In the genomic region with DNA sequence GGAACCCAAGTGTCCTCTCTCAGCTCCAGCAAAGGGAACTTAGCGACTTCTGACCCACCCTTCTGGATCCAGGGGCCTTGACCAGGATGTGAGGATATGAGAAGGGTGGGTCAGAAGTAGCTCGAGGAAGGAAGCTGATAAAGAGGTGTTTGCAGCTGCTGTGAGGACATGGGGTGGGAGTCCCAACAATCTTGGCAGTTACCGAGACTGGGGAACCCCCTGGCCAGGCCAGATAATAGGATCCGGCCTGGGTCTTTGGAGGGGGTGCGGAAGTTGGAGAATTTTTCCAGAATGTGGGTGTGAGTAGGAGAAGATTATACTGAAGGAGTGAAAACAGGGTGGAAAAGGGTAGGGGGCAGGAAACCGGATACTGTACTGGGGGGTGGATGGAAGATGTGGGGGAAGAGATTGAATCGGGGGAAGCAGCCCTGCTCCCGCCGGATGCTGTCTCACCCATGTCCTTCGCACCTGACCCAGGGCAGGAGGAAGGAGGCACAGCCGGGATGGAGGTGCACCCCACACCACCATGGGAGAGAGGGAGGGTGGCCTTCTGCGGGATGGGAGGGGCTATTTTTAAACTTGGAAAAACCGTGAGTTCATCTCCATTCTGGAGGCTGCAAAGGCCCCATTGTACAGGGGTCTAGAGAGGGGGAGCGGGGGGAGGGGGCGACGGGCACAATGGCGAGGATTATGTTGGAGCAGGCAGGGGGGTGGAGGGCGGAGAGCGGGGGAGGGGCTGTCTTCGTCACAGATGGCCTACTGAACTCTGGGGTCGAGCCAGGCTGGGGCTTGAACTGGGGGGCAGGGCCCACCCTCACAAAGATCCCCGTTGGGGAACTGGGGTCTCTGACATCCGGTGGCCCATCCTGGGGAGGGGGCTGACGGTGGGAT, we compare ENCODE assay signal across 9 cellular contexts. TPM values are rescaled to one million over a fixed set of nuclear protein-coding genes. Genes with fewer than 3 reads are reported as not detected.
DNase-seq lines count a peak whose midpoint lies in the region; ATAC-seq lines count a peak whose summit lies in the region.
"Had no signal": no experiment of that assay in that cellular context is flagged by ENCODE, and none has a peak within 500 bp of the region (broad histone marks: within the 10 kb centered on the region; RNA-seq: fewer than 3 reads in every experiment).

No MANE protein-coding gene starts in this region.

- peak overlapping the region; percentile 50 to 84 (median 68) for H3K4me3 Mint-ChIP-seq in CD8-positive, alpha-beta memory T cell

- peaks cover 11 to 51% (median 28%) of the 10 kb centered on the region in 3 donors for H3K4me1 Mint-ChIP-seq in CD8-positive, alpha-beta memory T cell

- ATAC-seq in HG03342 (IDR thresholded peaks at IDR 0.05; ENCODE audit: unreplicated experiment) (no peak), GM19397 (IDR thresholded peaks at IDR 0.05; ENCODE audit: unreplicated experiment) (no peak), HG02763 (IDR thresholded peaks at IDR 0.05; ENCODE audit: unreplicated experiment) (no peak)

- H3K4me3 ChIP-seq in CD8-positive, alpha-beta memory T cell (ENCODE audit: low read length), result peak overlapping the region; percentile 74

- H3K27me3 ChIP-seq in CD8-positive, alpha-beta memory T cell (ENCODE audit: insufficient read depth, low read length, poor library complexity, severe bottlenecking), result peaks cover 14% of the 10 kb centered on the region

- H3K9me3 ChIP-seq in CD8-positive, alpha-beta memory T cell (ENCODE audit: low read length), result no peaks in the 10 kb centered on the region

- CTCF ChIA-PET in CD8-positive, alpha-beta memory T cell (lab: Charles Lee), result interaction anchor here (1.2 to 2.2 kb wide), 4 partner anchors 11 to 114 kb away, joined by 3 to 12 read pairs (median 4); a partner anchor contains a TSS

- peaks cover 13 to 25% of the 10 kb centered on the region in 2 donors for H3K27me3 Mint-ChIP-seq in CD8-positive, alpha-beta memory T cell

- POLR2A ChIA-PET in CD8-positive, alpha-beta memory T cell (lab: Charles Lee), result interaction anchor here (0.6 to 1.3 kb wide), 3 partner anchors 114 to 980 kb away, joined by 5 read pairs; a partner anchor contains a TSS

- in situ Hi-C loops in SK-MEL-5 (cut with HindIII; ENCODE audit: low pct_unique_long_range_greater_than_20kb, low sequenced_read_pairs), result no loop called here

- peak overlapping the region; percentile 78 for H3K27ac ChIP-seq in CD8-positive, alpha-beta memory T cell (ENCODE audit: low read depth, low read length)

- H3K9me3 Mint-ChIP-seq in CD8-positive, alpha-beta memory T cell, result no peaks in the 10 kb centered on the region

- DNase-seq in CD8-positive, alpha-beta memory T cell, result no peak
- DNase-seq in SK-MEL-5 (ENCODE audit: low read depth, low spot score) (peak; percentile 43), globus pallidus (ENCODE audit: low spot score) (peak; percentile 87), pons (ENCODE audit: low spot score) (peak; percentile 72), DMS 273 treated with DMSO at 0.1 percent for 48 hours (lab: John Stamatoyannopoulos, UW) (no peak)
- DNase-seq: NCI-H1048 had no signal

- peaks cover 32% of the 10 kb centered on the region for H3K4me1 ChIP-seq in CD8-positive, alpha-beta memory T cell (ENCODE audit: insufficient read depth, low read length)

- H3K36me3 ChIP-seq in CD8-positive, alpha-beta memory T cell (ENCODE audit: insufficient read depth, low read length), result no peaks in the 10 kb centered on the region

- no peaks in the 10 kb centered on the region for H3K36me3 Mint-ChIP-seq in CD8-positive, alpha-beta memory T cell

- H3K27ac Mint-ChIP-seq in CD8-positive, alpha-beta memory T cell, result peak overlapping the region in 7 of 8 donors; percentile 40 to 96 (median 87)

RNA-seq across cellular contexts. Expression of a gene that starts 3.0 kb away (rescaled TPM):
- total RNA-seq in CD8-positive, alpha-beta memory T cell, result 1 to 10 TPM; 2.0 to 2.7 TPM
- 1.6 TPM for polyA plus RNA-seq in CD8-positive, alpha-beta memory T cell
- total RNA-seq in SK-MEL-5 (2014; rRNA removed; shearing (Covaris generic)), result 335 and 356 TPM in 2 replicates
- 797 and 1,065 TPM in 2 replicates for polyA plus RNA-seq in SK-MEL-5 (2015; cell fraction: cytosol; rRNA removed)
- 130 and 174 TPM in 2 replicates for polyA plus RNA-seq in SK-MEL-5 (2015; cell fraction: nucleus; rRNA removed)

RNA-seq across cellular contexts. Expression of a gene that starts 14.4 kb away (rescaled TPM):
- total RNA-seq in CD8-positive, alpha-beta memory T cell, result 10 to 100 TPM; 33.2 to 34.8 TPM
- polyA plus RNA-seq in CD8-positive, alpha-beta memory T cell, result 46.1 TPM
- 3.2 and 3.5 TPM in 2 replicates for total RNA-seq in SK-MEL-5 (2014; rRNA removed; shearing (Covaris generic))
- polyA plus RNA-seq in SK-MEL-5 (2015; cell fraction: cytosol; rRNA removed), result 33.1 and 34.7 TPM in 2 replicates
- 7.7 and 11.7 TPM in 2 replicates for polyA plus RNA-seq in SK-MEL-5 (2015; cell fraction: nucleus; rRNA removed)

RNA-seq across cellular contexts. Expression of a gene that starts 20.7 kb away (rescaled TPM):
- not detected for total RNA-seq in CD8-positive, alpha-beta memory T cell
- not detected for polyA plus RNA-seq in CD8-positive, alpha-beta memory T cell
- not detected in 2 replicates for total RNA-seq in SK-MEL-5 (2014; rRNA removed; shearing (Covaris generic))
- not detected in 2 replicates for polyA plus RNA-seq in SK-MEL-5 (2015; cell fraction: cytosol; rRNA removed)
- polyA plus RNA-seq in SK-MEL-5 (2015; cell fraction: nucleus; rRNA removed), result not detected in 2 replicates

RNA-seq across cellular contexts. Expression of a gene that starts 26.6 kb away (rescaled TPM):
- total RNA-seq in CD8-positive, alpha-beta memory T cell, result not detected
- not detected for polyA plus RNA-seq in CD8-positive, alpha-beta memory T cell
- total RNA-seq in SK-MEL-5 (2014; rRNA removed; shearing (Covaris generic)), result not detected in 2 replicates
- polyA plus RNA-seq in SK-MEL-5 (2015; cell fraction: cytosol; rRNA removed), result not detected in 2 replicates
- not detected in 2 replicates for polyA plus RNA-seq in SK-MEL-5 (2015; cell fraction: nucleus; rRNA removed)

Comparison
In these comparisons a context has a peak if more than half of its experiments do, and no peak if none do; other contexts are left out.
1. DNase-seq: peak in SK-MEL-5 (single experiment), globus pallidus (single experiment) and pons (single experiment); none in CD8-positive, alpha-beta memory T cell (0 of 5) and DMS 273 treated with DMSO at 0.1 percent for 48 hours (single experiment).
2. RNA of a gene that starts 3.0 kb away (total RNA-seq): 335 to 356 TPM in SK-MEL-5; 2.0 to 2.7 TPM in CD8-positive, alpha-beta memory T cell; every median in the first group is over 10 times any median in the second.